In genomic region chr5:54621742-54622141, GRCh38 we compare ENCODE assay signal across 23 cellular contexts.
"Had no signal": no experiment of that assay in that cellular context is flagged by ENCODE, and none has a peak within 500 bp of the region (broad histone marks: within the 10 kb centered on the region; RNA-seq: fewer than 3 reads in every experiment).

No MANE protein-coding gene starts in this region.

- H3K27ac ChIP-seq: SJCRH30, SK-N-MC had no signal

- H3K36me3 ChIP-seq: SJCRH30 had no signal

- ATAC-seq: activated CD4-positive, alpha-beta T cell treated with anti-CD3 and anti-CD28 coated beads for 36 hours; activated CD4-positive, CD25-positive, alpha-beta regulatory T cell treated with anti-CD3 and anti-CD28 coated beads, Interleukin-2, amount 50 U/mL, for 24 hours; activated CD8-positive, alpha-beta T cell treated with anti-CD3 and anti-CD28 coated beads, Interleukin-2, amount 10 ng/mL, durations not matched to agents 7 days and 5 days; Panc1; WTC11 had no signal

- H3K4me3 ChIP-seq: SJCRH30, SK-N-MC had no signal

- H3K4me1 ChIP-seq: SJCRH30 had no signal

- DNase-seq: activated CD4-positive, alpha-beta T cell treated with anti-CD3 and anti-CD28 coated beads for 36 hours; activated CD4-positive, alpha-beta T cell treated with anti-CD3 and anti-CD28 coated beads, Interleukin-2, amount 10 ng/mL, durations not matched to agents 7 days and 5 days; activated CD4-positive, alpha-beta T cell treated with anti-CD3 and anti-CD28 coated beads, Interleukin-2, amount 50 U/mL, for 48 hours; activated CD8-positive, alpha-beta T cell treated with anti-CD3 and anti-CD28 coated beads, Interleukin-2, amount 10 ng/mL, durations not matched to agents 7 days and 5 days; activated gamma-delta T cell; activated naive CD4-positive, alpha-beta T cell treated with Interleukin-2 at 50 U/mL for 16 hours; activated naive CD8-positive, alpha-beta T cell treated with anti-CD3 and anti-CD28 coated beads, Interleukin-2, amount 10 ng/mL, durations not matched to agents 7 days and 5 days; activated T-cell treated with anti-CD3 and anti-CD28 coated beads, Interleukin-2, amount 50 U/mL, for 24 hours; amygdala; MM.1S; MV-4-11; NCI-H1092; NCI-H1436 treated with DMSO at 0.1 percent for 48 hours; NCI-H1694 treated with DMSO at 0.1 percent for 48 hours; NCI-H2029; NCI-H345; NCI-H524 treated with DMSO at 0.1 percent for 48 hours; SHP77; SJCRH30 had no signal

- H3K9me3 ChIP-seq: SJCRH30 had no signal

- H3K27me3 ChIP-seq: SJCRH30 had no signal
